Comparison of ENCODE assay signal across 23 cellular contexts in the genomic region with DNA sequence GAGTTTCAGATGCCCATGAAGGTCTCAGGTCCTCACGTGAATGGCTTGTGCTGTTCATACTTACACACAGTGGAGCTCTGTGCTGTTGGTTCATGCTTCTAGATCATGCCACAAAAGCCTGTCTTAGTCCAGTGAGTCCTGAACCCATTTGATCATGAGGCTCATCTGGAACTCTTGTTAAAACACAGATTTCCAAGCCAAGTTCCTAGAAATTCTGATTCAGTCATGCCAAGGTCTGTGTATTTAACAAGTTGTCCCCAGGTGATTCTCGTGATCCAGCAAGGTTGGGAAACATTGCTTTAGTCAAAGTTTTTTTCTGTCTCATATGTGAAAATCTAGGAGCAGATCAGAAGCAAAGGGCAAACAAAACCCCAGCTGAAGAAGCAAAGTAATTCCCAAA.
DNase-seq lines count a peak whose midpoint lies in the region; ATAC-seq, FAIRE-seq and TF ChIP-seq lines count a peak whose summit lies in the region.
"Had no signal": no experiment of that assay in that cellular context is flagged by ENCODE, and none has a peak within 500 bp of the region (broad histone marks: within the 10 kb centered on the region; RNA-seq: fewer than 3 reads in every experiment).

No MANE protein-coding gene starts in this region.

- H3K79me2 ChIP-seq in mesendoderm (ENCODE audit: control insufficient read depth, insufficient read depth, low read length): no peaks in the 10 kb centered on the region

- H3K4me2 ChIP-seq in mesendoderm (ENCODE audit: low read length): no peak overlapping the region
- H3K4me2 ChIP-seq: BLaER1 had no signal

- H2BK120ac ChIP-seq in mesendoderm (ENCODE audit: low read depth, low read length): no peak overlapping the region

- no peak overlapping the region for H3K56ac ChIP-seq in mesendoderm (ENCODE audit: low read length)

- no peak overlapping the region for H4K8ac ChIP-seq in mesendoderm (ENCODE audit: low read depth, low read length)

- H2BK5ac ChIP-seq in mesendoderm (ENCODE audit: low read length): no peak overlapping the region

- no peak overlapping the region for H2AK5ac ChIP-seq in mesendoderm (ENCODE audit: low read length)

- H3K36me3 ChIP-seq in gastroesophageal sphincter (no peaks in the 10 kb centered on the region), prostate gland (no peaks in the 10 kb centered on the region), thyroid gland (no peaks in the 10 kb centered on the region), mesendoderm (ENCODE audit: control insufficient read depth, insufficient read depth, low read length) (no peaks in the 10 kb centered on the region), breast epithelium (no peaks in the 10 kb centered on the region)
- H3K36me3 ChIP-seq: BLaER1, HAP-1 had no signal

- DNase-seq in LNCaP clone FGC (ENCODE audit: low read depth): peak; percentile 10
- peak; percentile 7 for DNase-seq in prostate gland (ENCODE audit: low spot score)
- peak; percentile 18 to 23 for DNase-seq in thyroid gland
- no peak for DNase-seq in GM12892 (ENCODE audit: insufficient read length)
- DNase-seq in mesendoderm: no peak
- DNase-seq in breast epithelium (ENCODE audit: low spot score in 2 of 2): no peak
- DNase-seq: Caco-2; CD4-positive, CD25-positive, alpha-beta regulatory T cell; CD8-positive, alpha-beta T cell; DMS79; EL; GDM1; GOT3; HFFc6 had no signal

- H3K23ac ChIP-seq in mesendoderm (ENCODE audit: low read length): no peak overlapping the region

- no peak for TF ChIP-seq POLR2A in gastroesophageal sphincter (IDR thresholded peaks at IDR 0.05)
- no peak for TF ChIP-seq POLR2A in prostate gland (IDR thresholded peaks at IDR 0.05)
- no peak for TF ChIP-seq POLR2A in thyroid gland (IDR thresholded peaks at IDR 0.05)
- no peak for TF ChIP-seq POLR2A in GM12892 (IDR thresholded peaks at IDR 0.05; ENCODE audit: low read depth, low read length)
- TF ChIP-seq POLR2A in breast epithelium (IDR thresholded peaks at IDR 0.05): no peak

- H3K4me3 ChIP-seq in LNCaP clone FGC (ENCODE audit: low read depth, low read length): no peak overlapping the region
- H3K4me3 ChIP-seq in gastroesophageal sphincter: no peak overlapping the region
- H3K4me3 ChIP-seq in prostate gland: no peak overlapping the region
- no peak overlapping the region for H3K4me3 ChIP-seq in thyroid gland (replicated peaks in 1 of 3)
- no peak overlapping the region for H3K4me3 ChIP-seq in mesendoderm (ENCODE audit: low read length)
- H3K4me3 ChIP-seq in breast epithelium: no peak overlapping the region
- H3K4me3 ChIP-seq: BLaER1, GM12878, HAP-1 had no signal

- H3K27ac ChIP-seq in gastroesophageal sphincter (no peak overlapping the region), prostate gland (no peak overlapping the region), thyroid gland (no peak overlapping the region), mesendoderm (ENCODE audit: low read depth, low read length) (no peak overlapping the region), breast epithelium (peak overlapping the region in 1 of 2 donors; percentile 43)
- H3K27ac ChIP-seq: 22Rv1, BLaER1, C4-2B had no signal

- no peak overlapping the region for H4K5ac ChIP-seq in mesendoderm (ENCODE audit: low read length)

- TF ChIP-seq CTCF in LNCaP clone FGC (IDR thresholded peaks at IDR 0.05; ENCODE audit: control insufficient read depth, extremely low read depth, insufficient read depth) (no peak), gastroesophageal sphincter (IDR thresholded peaks at IDR 0.05) (no peak), prostate gland (IDR thresholded peaks at IDR 0.05) (no peak), thyroid gland (IDR thresholded peaks at IDR 0.05) (no peak), breast epithelium (IDR thresholded peaks at IDR 0.05) (no peak)

- FAIRE-seq in GM12892 (lab: Jason Lieb, UNC): no peak
- FAIRE-seq: A204.1, GM12878, GM18507, H54 had no signal

- no peak overlapping the region for H2BK15ac ChIP-seq in mesendoderm (replicated peaks; ENCODE audit: low read depth)

- no peaks in the 10 kb centered on the region for H3K4me1 ChIP-seq in gastroesophageal sphincter
- H3K4me1 ChIP-seq in prostate gland (replicated peaks): no peaks in the 10 kb centered on the region
- H3K4me1 ChIP-seq in thyroid gland: peaks cover 14 to 22% of the 10 kb centered on the region in 2 donors
- H3K4me1 ChIP-seq in mesendoderm (ENCODE audit: control insufficient read depth, low read depth, low read length): no peaks in the 10 kb centered on the region
- no peaks in the 10 kb centered on the region for H3K4me1 ChIP-seq in breast epithelium
- H3K4me1 ChIP-seq: BLaER1, Caco-2, HAP-1 had no signal

- H3K9me3 ChIP-seq in gastroesophageal sphincter: no peaks in the 10 kb centered on the region
- H3K9me3 ChIP-seq in prostate gland: no peaks in the 10 kb centered on the region
- H3K9me3 ChIP-seq in thyroid gland: no peaks in the 10 kb centered on the region
- H3K9me3 ChIP-seq in breast epithelium: no peaks in the 10 kb centered on the region
- H3K9me3 ChIP-seq: BLaER1, Caco-2, HAP-1 had no signal

- H3K9ac ChIP-seq in mesendoderm (ENCODE audit: low read length): no peak overlapping the region
- H3K9ac ChIP-seq: BLaER1 had no signal

- TF ChIP-seq EP300 in gastroesophageal sphincter (IDR thresholded peaks at IDR 0.05): no peak

- H3K27me3 ChIP-seq in gastroesophageal sphincter: no peaks in the 10 kb centered on the region
- H3K27me3 ChIP-seq in prostate gland (replicated peaks; ENCODE audit: insufficient read depth): no peaks in the 10 kb centered on the region
- no peaks in the 10 kb centered on the region for H3K27me3 ChIP-seq in thyroid gland
- H3K27me3 ChIP-seq in mesendoderm (ENCODE audit: insufficient read depth, low read length, poor library complexity): no peaks in the 10 kb centered on the region
- H3K27me3 ChIP-seq in breast epithelium: no peaks in the 10 kb centered on the region
- H3K27me3 ChIP-seq: BLaER1 had no signal

- WGBS in gastroesophageal sphincter (ENCODE audit: low coverage in 1 of 2), 2 donors: 80 to 83% methylated on average over 1 to 2 of the region's 2 CpGs
- WGBS in prostate gland: 65% methylated on average over 2 of the region's 2 CpGs
- WGBS in thyroid gland, 2 donors: 56 to 66% methylated on average over 2 of the region's 2 CpGs
- no CpG with 5 or more reads among the region's 2 CpGs for WGBS in mesendoderm (ENCODE audit: extremely low coverage, insufficient coverage, low lambda C conversion rate)

- H3K79me1 ChIP-seq in mesendoderm (ENCODE audit: low read length): no peaks in the 10 kb centered on the region

- no peak overlapping the region for H3K18ac ChIP-seq in mesendoderm (ENCODE audit: low read length)

- intact Hi-C loops in prostate gland (cut with DNase I) (no loop called here), thyroid gland (cut with DNase I) (no loop called here), breast epithelium (cut with DNase I; ENCODE audit: low total_unique reads) (no loop called here)

- no peak overlapping the region for H3K4ac ChIP-seq in mesendoderm (ENCODE audit: low read depth, low read length)

- peak; percentile 43 for ATAC-seq in gastroesophageal sphincter
- ATAC-seq: CD8-positive, alpha-beta T cell; GM12878 had no signal

Comparison
In these comparisons a context has a peak if more than half of its experiments do, and no peak if none do; other contexts are left out.
1. DNase-seq: peak in LNCaP clone FGC (single experiment), prostate gland (single experiment) and thyroid gland (2 of 2); none in GM12892 (single experiment), mesendoderm (single experiment) and breast epithelium (0 of 2).